1 cellular context compared by ENCODE assay signal in the genomic region with DNA sequence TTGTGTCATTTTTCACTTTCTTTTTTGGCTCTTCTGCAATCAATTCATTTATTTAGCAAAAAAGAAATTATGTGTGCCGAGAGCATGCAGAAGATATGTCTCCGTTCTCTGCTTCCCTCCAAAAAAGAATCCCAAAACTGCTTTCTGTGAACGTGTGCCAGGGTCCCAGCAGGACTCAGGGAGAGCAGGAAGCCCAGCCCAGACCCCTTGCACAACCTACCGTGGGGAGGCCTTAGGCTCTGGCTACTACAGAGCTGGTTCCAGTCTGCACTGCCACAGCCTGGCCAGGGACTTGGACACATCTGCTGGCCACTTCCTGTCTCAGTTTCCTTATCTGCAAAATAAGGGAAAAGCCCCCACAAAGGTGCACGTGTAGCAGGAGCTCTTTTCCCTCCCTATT.
TF ChIP-seq lines count a peak whose summit lies in the region.

No MANE protein-coding gene starts in this region.

TF ChIP-seq in K562, 482 proteins besides CTCF, POLR2A, EP300 and RAD21:
- TF ChIP-seq, protein P1, sequence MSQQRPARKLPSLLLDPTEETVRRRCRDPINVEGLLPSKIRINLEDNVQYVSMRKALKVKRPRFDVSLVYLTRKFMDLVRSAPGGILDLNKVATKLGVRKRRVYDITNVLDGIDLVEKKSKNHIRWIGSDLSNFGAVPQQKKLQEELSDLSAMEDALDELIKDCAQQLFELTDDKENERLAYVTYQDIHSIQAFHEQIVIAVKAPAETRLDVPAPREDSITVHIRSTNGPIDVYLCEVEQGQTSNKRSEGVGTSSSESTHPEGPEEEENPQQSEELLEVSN (IDR thresholded peaks at IDR 0.05; ENCODE audit: borderline replicate concordance in 1 of 2, extremely low read depth in 1 of 2, insufficient read depth in 1 of 2, insufficient read length in 1 of 2, low read depth in 1 of 2, low read length in 1 of 2, poor library complexity in 1 of 2, severe bottlenecking in 1 of 2) = peak in 1 of 2 experiments; percentile 24
- no peak for TF ChIP-seq TAF1 (IDR thresholded peaks at IDR 0.05; ENCODE audit: control insufficient read depth, extremely low read depth, insufficient read depth, low read length, severe bottlenecking)
- 0 out of 2 replicates have a peak, but pooled peaks have one; percentile 24 for TF ChIP-seq CEBPB (tag; IDR thresholded peaks at IDR 0.05)
